8 cellular contexts compared by ENCODE assay signal in genomic region chr6:53301801-53302537, GRCh38. TPM values are rescaled to one million over a fixed set of nuclear protein-coding genes. Genes with fewer than 3 reads are reported as not detected.
DNase-seq lines count a peak whose midpoint lies in the region; ATAC-seq, FAIRE-seq and TF ChIP-seq lines count a peak whose summit lies in the region.

No MANE protein-coding gene starts in this region.

- no peaks in the 10 kb centered on the region for H3K36me3 Mint-ChIP-seq in activated naive CD4-positive, alpha-beta T cell treated with anti-CD3 and anti-CD28 coated beads, Interleukin-2, amount 50 U/mL, for 72 hours

- H3K79me2 ChIP-seq in SK-N-SH (ENCODE audit: insufficient read depth), result peaks cover 71% of the 10 kb centered on the region

- peak overlapping the region; percentile 82 to 83 for H3K27ac Mint-ChIP-seq in activated naive CD4-positive, alpha-beta T cell treated with anti-CD3 and anti-CD28 coated beads, Interleukin-2, amount 50 U/mL, for 72 hours
- peak overlapping the region; percentile 83 to 93 for H3K27ac Mint-ChIP-seq in stimulated activated naive CD8-positive, alpha-beta T cell treated with anti-CD3 and anti-CD28 coated beads, Interleukin-15, amount 100 ng/mL, for 72 hours

- no peak overlapping the region for H3K4me3 ChIP-seq in SK-N-SH (ENCODE audit: low read depth in 2 of 2, low read length in 1 of 2)
- peak overlapping the region in 1 of 2 donors; percentile 8 for H3K4me3 ChIP-seq in kidney (ENCODE audit: low read length in 2 of 2)
- H3K4me3 ChIP-seq in lower leg skin (ENCODE audit: low read depth, poor library complexity, severe bottlenecking), result no peak overlapping the region

- peaks cover 18% of the 10 kb centered on the region for H3F3A ChIP-seq in SK-N-SH (replicated peaks; ENCODE audit: insufficient read depth)

- H3K9me3 ChIP-seq in SK-N-SH (no peaks in the 10 kb centered on the region), kidney (ENCODE audit: control insufficient read depth in 1 of 2, low read length in 2 of 2) (no peaks in the 10 kb centered on the region)

- H3K9me2 ChIP-seq in SK-N-SH, result no peaks in the 10 kb centered on the region

- H3K4me1 ChIP-seq in SK-N-SH (ENCODE audit: control insufficient read depth in 1 of 2, insufficient read depth in 2 of 2, low read depth in 1 of 2, low read length in 1 of 2) (peaks cover 19 to 28% of the 10 kb centered on the region in 2 experiments; a peak in 3 of 4 replicates), kidney (ENCODE audit: control insufficient read depth in 1 of 2, insufficient read depth in 1 of 2, low read depth in 1 of 2, low read length in 2 of 2) (peaks cover 23% of the 10 kb centered on the region in 2 donors)

- POLR2A ChIA-PET in SK-N-SH (lab: Yijun Ruan, JAX), result interaction anchor here (1.5 kb wide), 1 partner anchor 58 kb away, joined by 4 read pairs; no protein-coding TSS in a partner anchor

- no peak overlapping the region for H2AFZ ChIP-seq in SK-N-SH (ENCODE audit: low read depth)

- no peaks in the 10 kb centered on the region for H4K20me1 ChIP-seq in SK-N-SH (ENCODE audit: insufficient read depth)

- CTCF ChIA-PET in SK-N-SH (lab: Yijun Ruan, JAX), result no interaction called here

- TF ChIP-seq CTCF in SK-N-SH (IDR thresholded peaks at IDR 0.05) (no peak), kidney (IDR thresholded peaks at IDR 0.05; ENCODE audit: borderline replicate concordance, extremely low read depth, insufficient read depth) (no peak), lower leg skin (IDR thresholded peaks at IDR 0.05) (no peak)

- H3K27ac ChIP-seq in SK-N-SH (ENCODE audit: low read depth in 2 of 2, low read length in 1 of 2), result peak overlapping the region; percentile 28 to 85; a peak in 3 of 4 replicates
- peak overlapping the region; percentile 38 to 41 for H3K27ac ChIP-seq in kidney (ENCODE audit: low read depth in 2 of 2, low read length in 2 of 2)

- H3K36me3 ChIP-seq in SK-N-SH (replicated peaks in 1 of 2; ENCODE audit: control insufficient read depth in 1 of 2, insufficient read depth in 2 of 2, low read length in 1 of 2) (no peaks in the 10 kb centered on the region), kidney (ENCODE audit: control insufficient read depth in 1 of 2, insufficient read depth in 2 of 2, low read length in 2 of 2) (no peaks in the 10 kb centered on the region)

- TF ChIP-seq POLR2A in lower leg skin (IDR thresholded peaks at IDR 0.05), result no peak

- ATAC-seq in SK-N-SH treated with all-trans-retinoic acid at 6 μM for 48 hours (no peak), GM21360 (IDR thresholded peaks at IDR 0.05; ENCODE audit: unreplicated experiment) (no peak), HG03342 (IDR thresholded peaks at IDR 0.05; ENCODE audit: unreplicated experiment) (no peak)
- ATAC-seq in activated naive CD4-positive, alpha-beta T cell treated with anti-CD3 and anti-CD28 coated beads, Interleukin-2, amount 50 U/mL, for 72 hours, result no peak
- ATAC-seq in stimulated activated naive CD8-positive, alpha-beta T cell treated with anti-CD3 and anti-CD28 coated beads, Interleukin-15, amount 100 ng/mL, for 72 hours, result no peak

- no peak for FAIRE-seq in kidney (lab: Jason Lieb, UNC)

- peaks cover 69% of the 10 kb centered on the region for H3K4me1 Mint-ChIP-seq in stimulated activated naive CD8-positive, alpha-beta T cell treated with anti-CD3 and anti-CD28 coated beads, Interleukin-15, amount 100 ng/mL, for 72 hours

- H3K9ac ChIP-seq in SK-N-SH, result peak overlapping the region; percentile 49; the same call in 1 of the 2 replicates
- H3K9ac ChIP-seq in kidney (ENCODE audit: low read length in 2 of 2), result no peak overlapping the region

- peak overlapping the region; percentile 65 to 71 for H3K4me3 Mint-ChIP-seq in stimulated activated naive CD8-positive, alpha-beta T cell treated with anti-CD3 and anti-CD28 coated beads, Interleukin-15, amount 100 ng/mL, for 72 hours

- no peak for DNase-seq in SK-N-SH
- DNase-seq in activated naive CD4-positive, alpha-beta T cell treated with anti-CD3 and anti-CD28 coated beads, Interleukin-2, amount 50 U/mL, for 72 hours (ENCODE audit: low spot score in 2 of 2), result no peak
- DNase-seq in kidney, result no peak
- no peak for DNase-seq in stimulated activated naive CD8-positive, alpha-beta T cell treated with anti-CD3 and anti-CD28 coated beads, Interleukin-15, amount 100 ng/mL, for 72 hours
- DNase-seq in lower leg skin (ENCODE audit: low spot score in 2 of 2), result no peak

- no peaks in the 10 kb centered on the region for H3K27me3 Mint-ChIP-seq in stimulated activated naive CD8-positive, alpha-beta T cell treated with anti-CD3 and anti-CD28 coated beads, Interleukin-15, amount 100 ng/mL, for 72 hours

- no peaks in the 10 kb centered on the region for H3K27me3 ChIP-seq in SK-N-SH (ENCODE audit: insufficient read depth)

- H3K9me3 Mint-ChIP-seq in activated naive CD4-positive, alpha-beta T cell treated with anti-CD3 and anti-CD28 coated beads, Interleukin-2, amount 50 U/mL, for 72 hours, result no peaks in the 10 kb centered on the region
- H3K9me3 Mint-ChIP-seq in stimulated activated naive CD8-positive, alpha-beta T cell treated with anti-CD3 and anti-CD28 coated beads, Interleukin-15, amount 100 ng/mL, for 72 hours, result no peaks in the 10 kb centered on the region

- WGBS in SK-N-SH (ENCODE audit: low lambda C conversion rate), result 79% methylated on average over 7 of the region's 7 CpGs
- 77 to 88% methylated on average over 7 of the region's 7 CpGs for WGBS in lower leg skin, 2 donors

- TF ChIP-seq EP300 in SK-N-SH (IDR thresholded peaks at IDR 0.05; ENCODE audit: borderline replicate concordance in 1 of 2, low read depth in 1 of 2, low read length in 1 of 2), result no peak

- intact Hi-C loops in kidney (cut with DNase I) (no loop called here), lower leg skin (cut with DNase I; ENCODE audit: low total_unique reads) (no loop called here)

- TF ChIP-seq RAD21 in SK-N-SH (IDR thresholded peaks at IDR 0.05; ENCODE audit: low read length), result no peak

- no peak overlapping the region for H3K4me2 ChIP-seq in SK-N-SH

TF ChIP-seq in SK-N-SH, 30 proteins besides CTCF, POLR2A, EP300 and RAD21 (continues in another document):
- TF ChIP-seq RXRA (IDR thresholded peaks at IDR 0.05; ENCODE audit: borderline replicate concordance, low read depth) (no peak), TCF12 (IDR thresholded peaks at IDR 0.05) (no peak), GABPA (IDR thresholded peaks at IDR 0.05; ENCODE audit: low read depth) (no peak), EZH2phosphoT487 (IDR thresholded peaks at IDR 0.05; ENCODE audit: borderline replicate concordance, low read depth) (no peak), RCOR1 (IDR thresholded peaks at IDR 0.05; ENCODE audit: low read length) (no peak), TEAD4 (IDR thresholded peaks at IDR 0.05; ENCODE audit: borderline replicate concordance, insufficient read depth) (no peak), FOXJ3 (CRISPR knock-in tag; IDR thresholded peaks at IDR 0.05) (no peak)

TF ChIP-seq in SK-N-SH treated with all-trans-retinoic acid at 6 μM for 48 hours, 23 proteins besides CTCF, POLR2A, EP300 and RAD21 (continues in another document):
- TF ChIP-seq ZNF8 (CRISPR knock-in tag; IDR thresholded peaks at IDR 0.05), result no peak
- TF ChIP-seq TOX (CRISPR knock-in tag; IDR thresholded peaks at IDR 0.05; ENCODE audit: borderline replicate concordance), result no peak
- no peak for TF ChIP-seq ZNF565 (CRISPR knock-in tag; conservative IDR thresholded peaks at IDR 0.05; ENCODE audit: low read depth)
- no peak for TF ChIP-seq OSR1 (CRISPR knock-in tag; IDR thresholded peaks at IDR 0.05)
- TF ChIP-seq CSRNP3 (CRISPR knock-in tag; IDR thresholded peaks at IDR 0.05), result no peak
- TF ChIP-seq ISL1 (CRISPR knock-in tag; IDR thresholded peaks at IDR 0.05), result no peak
- TF ChIP-seq BACH2 (CRISPR knock-in tag; IDR thresholded peaks at IDR 0.05; ENCODE audit: borderline replicate concordance), result no peak
- no peak for TF ChIP-seq GLIS3 (CRISPR knock-in tag; IDR thresholded peaks at IDR 0.05)
- TF ChIP-seq CREB5 (CRISPR knock-in tag; IDR thresholded peaks at IDR 0.05; ENCODE audit: low read depth), result no peak
- no peak for TF ChIP-seq ZNF70 (CRISPR knock-in tag; IDR thresholded peaks at IDR 0.05)
- TF ChIP-seq ARNTL (CRISPR knock-in tag; IDR thresholded peaks at IDR 0.05; ENCODE audit: borderline replicate concordance, low read depth), result no peak
- no peak for TF ChIP-seq ESRRG (CRISPR knock-in tag; IDR thresholded peaks at IDR 0.05)
- no peak for TF ChIP-seq ZFP3 (CRISPR knock-in tag; IDR thresholded peaks at IDR 0.05)

RNA-seq across cellular contexts. Expression of gene ELOVL5, which starts 46.8 kb away (rescaled TPM):
- polyA plus RNA-seq in SK-N-SH (2012; rRNA removed) (31.9 and 46.4 TPM in 2 replicates), kidney (ENCODE audit: insufficient read depth, low read depth, low replicate concordance) (20.5 TPM)
- polyA plus RNA-seq in SK-N-SH (2012; cell fraction: cytosol; rRNA removed), result 35.2 and 38.0 TPM in 2 replicates
- polyA plus RNA-seq in SK-N-SH (2012; cell fraction: nucleus; rRNA removed), result 21.5 and 37.4 TPM in 2 replicates
- 100 to 1,000 TPM in 1 of 2 donors, 10 to 100 TPM in 1; 84.6 to 134 TPM for total RNA-seq in activated naive CD4-positive, alpha-beta T cell treated with anti-CD3 and anti-CD28 coated beads, Interleukin-2, amount 50 U/mL, for 72 hours
- total RNA-seq in kidney (42.0 TPM), lower leg skin (10 to 100 TPM; 20.7 to 45.0 (median 38.8) TPM)
